Comparison of ENCODE assay signal across 1 cellular context in genomic region chr9:122406264-122406890, GRCh38.
TF ChIP-seq lines count a peak whose summit lies in the region.

No MANE protein-coding gene starts in this region.

TF ChIP-seq in IMR-90, 13 proteins besides CTCF, POLR2A, EP300 and RAD21 (continued from another document):
- TF ChIP-seq ELK1 (IDR thresholded peaks at IDR 0.05; ENCODE audit: borderline replicate concordance, low read depth, low read length) (no peak), MAFK (IDR thresholded peaks at IDR 0.05; ENCODE audit: low read depth, low read length) (no peak), RFX5 (IDR thresholded peaks at IDR 0.05; ENCODE audit: low read depth, low read length) (no peak), FOS (IDR thresholded peaks at IDR 0.05; ENCODE audit: low read depth, low read length) (no peak), MAZ (IDR thresholded peaks at IDR 0.05; ENCODE audit: borderline replicate concordance, low read depth, low read length) (no peak), BHLHE40 (IDR thresholded peaks at IDR 0.05; ENCODE audit: low read depth, low read length) (no peak), MXI1 (IDR thresholded peaks at IDR 0.05; ENCODE audit: borderline replicate concordance, low read depth, low read length) (no peak), CHD1 (IDR thresholded peaks at IDR 0.05; ENCODE audit: low read depth, low read length) (no peak), CEBPB (IDR thresholded peaks at IDR 0.05; ENCODE audit: low read depth, low read length) (no peak), RCOR1 (IDR thresholded peaks at IDR 0.05; ENCODE audit: insufficient replicate concordance, low read length) (no peak), SMC3 (IDR thresholded peaks at IDR 0.05; ENCODE audit: low read depth, low read length) (no peak), USF2 (IDR thresholded peaks at IDR 0.05; ENCODE audit: low read depth, low read length) (no peak)
